In the genomic region with DNA sequence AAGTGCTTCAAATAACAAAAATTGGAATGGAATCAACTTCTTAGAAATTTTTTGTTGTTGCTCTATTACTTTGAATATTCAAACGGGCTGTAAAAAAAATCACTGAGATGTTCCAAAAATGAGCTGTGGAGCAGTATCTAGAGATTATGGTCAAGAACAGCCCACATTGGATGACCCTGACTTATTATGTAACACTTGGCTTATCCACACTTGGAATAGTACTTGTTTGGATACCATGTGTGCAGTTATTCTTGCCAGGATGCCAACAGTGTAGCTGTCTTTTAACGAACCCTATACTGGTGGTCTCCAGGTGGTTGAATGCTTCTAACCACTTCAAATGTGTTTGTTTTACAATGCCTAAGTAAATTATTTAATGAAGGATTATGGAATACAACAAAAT, we compare ENCODE assay signal across 12 cellular contexts.
"Had no signal": no experiment of that assay in that cellular context is flagged by ENCODE, and none has a peak within 500 bp of the region (broad histone marks: within the 10 kb centered on the region; RNA-seq: fewer than 3 reads in every experiment).

No MANE protein-coding gene starts in this region.

- H3K4me1 ChIP-seq: ascending aorta had no signal

- H3K4me3 ChIP-seq: ascending aorta, cardiac muscle cell had no signal

- H3K9me3 ChIP-seq: ascending aorta, SK-N-SH had no signal

- H3K36me3 ChIP-seq: ascending aorta, cardiac muscle cell had no signal

- DNase-seq: activated B cell treated with CpG ODN at 0.5 μM for 24 hours; activated CD4-positive, alpha-beta T cell treated with anti-CD3 and anti-CD28 coated beads, Interleukin-2, amount 50 U/mL, for 1 hour; effector memory CD8-positive, alpha-beta T cell; naive thymus-derived CD4-positive, alpha-beta T cell; SK-N-SH; stimulated activated CD4-positive, alpha-beta T cell treated with anti-CD3 and anti-CD28 coated beads, Interleukin-12 subunit alpha, Interleukin-12 subunit beta, amount 100 ng/mL, for 4 hours; stimulated activated naive CD4-positive, alpha-beta T cell treated with Interleukin-2 at 50 U/mL for 16 hours; trophoblast cell had no signal

- H3K27ac ChIP-seq: ascending aorta, cardiac muscle cell, epithelial cell of prostate had no signal

- H3K27me3 ChIP-seq: ascending aorta, cardiac muscle cell had no signal

- ATAC-seq: effector memory CD8-positive, alpha-beta T cell; naive thymus-derived CD4-positive, alpha-beta T cell; sciatic nerve had no signal
